ENCODE assay signal across 26 cellular contexts in genomic region chr20:22966787-22967464, GRCh38.
"Had no signal": no experiment of that assay in that cellular context is flagged by ENCODE, and none has a peak within 500 bp of the region (broad histone marks: within the 10 kb centered on the region; RNA-seq: fewer than 3 reads in every experiment).

No MANE protein-coding gene starts in this region.

- H3K27me3 Mint-ChIP-seq: naive B cell had no signal

- H3K79me2 ChIP-seq: parathyroid adenoma had no signal

- H3K9me3 Mint-ChIP-seq: natural killer cell treated with Interleukin-12 subunit alpha and Interleukin-12 subunit beta and Interleukin-15 and Interleukin-18, amount 100 ng/mL, for 72 hours had no signal

- H3K4me3 ChIP-seq: coronary artery, esophagus squamous epithelium, lung, mucosa of descending colon, right lobe of liver, suprapubic skin, transverse colon, vagina had no signal

- H3K27ac Mint-ChIP-seq: mesothelial cell of epicardium; naive B cell; natural killer cell treated with Interleukin-12 subunit alpha and Interleukin-12 subunit beta and Interleukin-15 and Interleukin-18, amount 100 ng/mL, for 72 hours; progenitor cell of endocrine pancreas had no signal

- H3K9me3 ChIP-seq: esophagus squamous epithelium, mucosa of descending colon, right lobe of liver, suprapubic skin, transverse colon, vagina had no signal

- H2AFZ ChIP-seq: parathyroid adenoma had no signal

- H3K27ac ChIP-seq: coronary artery, parathyroid adenoma, right lobe of liver, suprapubic skin, transverse colon, vagina had no signal

- H3K27me3 ChIP-seq: right lobe of liver, suprapubic skin, vagina had no signal

- H3K4me3 Mint-ChIP-seq: mesothelial cell of epicardium; naive B cell; natural killer cell treated with Interleukin-12 subunit alpha and Interleukin-12 subunit beta and Interleukin-15 and Interleukin-18, amount 100 ng/mL, for 72 hours; neural crest cell; stimulated activated naive CD8-positive, alpha-beta T cell treated with anti-CD3 and anti-CD28 coated beads, Interleukin-15, amount 100 ng/mL, for 72 hours had no signal

- H3K36me3 ChIP-seq: esophagus squamous epithelium, right lobe of liver, suprapubic skin, transverse colon, vagina had no signal

- H3K9ac ChIP-seq: parathyroid adenoma had no signal

- H3K4me1 Mint-ChIP-seq: mesothelial cell of epicardium; naive B cell; neural crest cell; stimulated activated naive CD8-positive, alpha-beta T cell treated with anti-CD3 and anti-CD28 coated beads, Interleukin-15, amount 100 ng/mL, for 72 hours had no signal

- ATAC-seq: left lobe of liver; mucosa of descending colon; natural killer cell treated with Interleukin-12 subunit alpha and Interleukin-12 subunit beta and Interleukin-15 and Interleukin-18, amount 100 ng/mL, for 72 hours; right lobe of liver; stimulated activated naive CD8-positive, alpha-beta T cell treated with anti-CD3 and anti-CD28 coated beads, Interleukin-15, amount 100 ng/mL, for 72 hours had no signal

- H3K36me3 Mint-ChIP-seq: naive B cell; natural killer cell treated with Interleukin-12 subunit alpha and Interleukin-12 subunit beta and Interleukin-15 and Interleukin-18, amount 100 ng/mL, for 72 hours had no signal

- H3K4me1 ChIP-seq: parathyroid adenoma, right lobe of liver, transverse colon, vagina had no signal

- DNase-seq: dermis blood vessel endothelial cell; effector memory CD4-positive, alpha-beta T cell; esophagus squamous epithelium; head of caudate nucleus; kidney; mesenchymal stem cell; mucosa of descending colon; naive B cell; right lobe of liver; small intestine; stimulated activated CD4-positive, alpha-beta T cell treated with anti-CD3 and anti-CD28 coated beads, Interleukin-15, amount 100 ng/mL, for 24 hours; stimulated activated CD4-positive, alpha-beta T cell treated with anti-CD3 and anti-CD28 coated beads, Interleukin-4, amount 100 ng/mL, for 1 hour; stimulated activated CD8-positive, alpha-beta memory T cell treated with anti-CD3 and anti-CD28 coated beads, Interleukin-4, amount 100 ng/mL, for 48 hours; stimulated activated naive CD4-positive, alpha-beta T cell; stimulated activated naive CD8-positive, alpha-beta T cell treated with anti-CD3 and anti-CD28 coated beads, Interleukin-15, amount 100 ng/mL, for 72 hours; transverse colon had no signal
